ENCODE assay signal across 21 cellular contexts in the genomic region with DNA sequence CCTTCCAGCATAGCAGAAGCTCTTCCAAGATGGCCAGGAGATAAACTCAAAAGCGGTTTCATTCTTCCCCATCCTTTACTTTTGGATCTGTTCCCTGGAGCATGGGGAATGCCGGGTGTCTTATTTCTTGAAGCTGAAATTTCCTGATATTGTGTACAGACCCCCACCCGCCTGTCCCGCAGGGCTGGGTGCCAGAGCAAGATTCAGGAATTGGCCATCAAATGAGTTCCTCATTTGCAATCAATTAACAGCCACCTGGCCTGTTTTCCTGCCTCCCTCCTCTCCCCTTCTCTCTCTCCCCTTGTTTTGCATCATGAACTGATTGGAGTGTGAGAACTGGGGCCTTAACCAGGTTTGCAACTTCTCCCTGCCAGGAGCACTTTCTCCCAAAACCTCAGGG.
A peak's percentile ranks its signal among the peaks of the same experiment; 100 is the strongest.
DNase-seq lines count a peak whose midpoint lies in the region; ATAC-seq, FAIRE-seq and TF ChIP-seq lines count a peak whose summit lies in the region.
"Had no signal": no experiment of that assay in that cellular context is flagged by ENCODE, and none has a peak within 500 bp of the region (broad histone marks: within the 10 kb centered on the region; RNA-seq: fewer than 3 reads in every experiment).

No MANE protein-coding gene starts in this region.

- H4K20me1 ChIP-seq in GM12878 (ENCODE audit: control insufficient read depth, insufficient read depth): no peaks in the 10 kb centered on the region

- RAD21 ChIA-PET in GM12878 (lab: Charles Lee; ENCODE audit: unreplicated experiment): no interaction called here

- TF ChIP-seq POLR2A in GM12878 (IDR thresholded peaks at IDR 0.05; ENCODE audit: low read depth, low read length): no peak

- H3K4me1 ChIP-seq in GM12878 (ENCODE audit: control insufficient read depth, insufficient read depth, low read length) (peaks cover 31% of the 10 kb centered on the region), parathyroid adenoma (no peaks in the 10 kb centered on the region)

- DNase-seq in DMS53 (lab: John Stamatoyannopoulos, UW): peak; percentile 22
- DNase-seq in DMS53 treated with DMSO at 0.1 percent for 48 hours (lab: John Stamatoyannopoulos, UW; ENCODE audit: unreplicated experiment): no peak
- peak; percentile 58 for DNase-seq in NCI-H1694 (lab: John Stamatoyannopoulos, UW)
- no peak for DNase-seq in GM12878 (ENCODE audit: low read depth, low spot score)
- no peak for DNase-seq in HuH-7 (ENCODE audit: low spot score)
- DNase-seq: activated T-cell treated with anti-CD3 and anti-CD28 coated beads, Interleukin-2, amount 50 U/mL, for 24 hours; foreskin fibroblast; H7; mammary epithelial cell; NCI-H2029; NCI-H510A treated with DMSO at 0.1 percent for 48 hours; SHP77; stimulated activated CD4-positive, alpha-beta T cell treated with anti-CD3 and anti-CD28 coated beads, Interleukin-2, amount 100 ng/mL, for 24 hours; stimulated activated naive CD4-positive, alpha-beta T cell treated with Interleukin-2 at 50 U/mL for 16 hours had no signal

- POLR2A ChIA-PET in GM12878 (lab: Charles Lee): no interaction called here

- no peak for FAIRE-seq in GM12878 (lab: Jason Lieb, UNC)
- FAIRE-seq: D721Med, keratinocyte had no signal

- no peak overlapping the region for H3K4me2 ChIP-seq in GM12878 (ENCODE audit: control insufficient read depth, insufficient read depth)
- H3K4me2 ChIP-seq in parathyroid adenoma (ENCODE audit: low read length): no peak overlapping the region

- H3K9ac ChIP-seq in GM12878 (ENCODE audit: control insufficient read depth, insufficient read depth, low read length): no peak overlapping the region
- no peak overlapping the region for H3K9ac ChIP-seq in parathyroid adenoma

- no peak overlapping the region for H3K27ac ChIP-seq in GM12878 (ENCODE audit: control insufficient read depth, insufficient read depth)
- peak overlapping the region; percentile 68 for H3K27ac ChIP-seq in parathyroid adenoma
- H3K27ac ChIP-seq: 22Rv1 had no signal

- TF ChIP-seq EP300 in GM12878 (IDR thresholded peaks at IDR 0.05; ENCODE audit: borderline replicate concordance in 1 of 2, control insufficient read depth in 1 of 2, low read depth in 2 of 2, low read length in 2 of 2): no peak

- WGBS in GM12878 (ENCODE audit: insufficient coverage, insufficient replicate concordance, low lambda C conversion rate, missing lambda C conversion rate): 29% methylated on average over 4 of the region's 4 CpGs

- ATAC-seq in GM12878: no peak
- no peak for ATAC-seq in GM21515 (IDR thresholded peaks at IDR 0.05; ENCODE audit: unreplicated experiment)
- no peak for ATAC-seq in HG02870 (IDR thresholded peaks at IDR 0.05; ENCODE audit: unreplicated experiment)

- TF ChIP-seq CTCF in GM12878 (IDR thresholded peaks at IDR 0.05 in 2 of 3, conservative IDR thresholded peaks at IDR 0.05 in 1 of 3; ENCODE audit: control insufficient read depth in 2 of 3, extremely low read depth in 1 of 3, insufficient read depth in 1 of 3, low read depth in 3 of 3, low read length in 3 of 3) (no peak), parathyroid adenoma (IDR thresholded peaks at IDR 0.05) (no peak)

- H2AFZ ChIP-seq in GM12878 (ENCODE audit: control insufficient read depth, low read depth, low read length) (no peak overlapping the region), parathyroid adenoma (no peak overlapping the region)

- H3K27me3 ChIP-seq in GM12878 (replicated peaks in 1 of 2; ENCODE audit: control insufficient read depth in 2 of 2, insufficient read depth in 2 of 2, low read length in 1 of 2): no peaks in the 10 kb centered on the region
- no peaks in the 10 kb centered on the region for H3K27me3 ChIP-seq in parathyroid adenoma (ENCODE audit: control insufficient read depth, insufficient read depth, low read length)
- H3K27me3 ChIP-seq: tibial nerve had no signal

- H3K9me3 ChIP-seq in GM12878 (replicated peaks; ENCODE audit: control insufficient read depth, insufficient read depth, low read length) (no peaks in the 10 kb centered on the region), parathyroid adenoma (ENCODE audit: control insufficient read depth, low read length) (no peaks in the 10 kb centered on the region)
- H3K9me3 ChIP-seq: tibial nerve had no signal

- no TSS peak for BruUV-seq in GM12878 (replicated peaks; lab: Mats Ljungman, UMichigan)

- intact Hi-C loops in GM12878 (cut with micrococcal nuclease; ENCODE audit: unreplicated experiment): loop anchor here (5.0 to 10.0 kb wide), 2 partner anchors 116 to 181 kb away; no protein-coding TSS in a partner anchor

- SMC1A ChIA-PET in GM12878 (lab: Charles Lee; ENCODE audit: uncharacterized antibody, unreplicated experiment): interaction anchor here (2.1 kb wide), 2 partner anchors 9 to 12 kb away, joined by 6 to 17 read pairs; no protein-coding TSS in a partner anchor

- CTCF ChIA-PET in GM12878 (lab: Yijun Ruan, JAX): no interaction called here

- no peaks in the 10 kb centered on the region for H3K79me2 ChIP-seq in GM12878 (ENCODE audit: control insufficient read depth, insufficient read depth, low read length)
- no peaks in the 10 kb centered on the region for H3K79me2 ChIP-seq in parathyroid adenoma

- H3K4me3 ChIP-seq in GM12878: no peak overlapping the region
- no peak overlapping the region for H3K4me3 ChIP-seq in parathyroid adenoma (ENCODE audit: low read depth, low read length)

- in situ Hi-C loops in GM12878 (cut with MboI): no loop called here

- no peak for TF ChIP-seq RAD21 in GM12878 (IDR thresholded peaks at IDR 0.05; ENCODE audit: insufficient read depth, low read depth, low read length)

- H3K36me3 ChIP-seq in GM12878 (ENCODE audit: control insufficient read depth in 2 of 2, insufficient read depth in 2 of 2, low read length in 1 of 2) (no peaks in the 10 kb centered on the region), parathyroid adenoma (ENCODE audit: control insufficient read depth, insufficient read depth, low read length) (no peaks in the 10 kb centered on the region)
- H3K36me3 ChIP-seq: tibial nerve had no signal

TF ChIP-seq in GM12878, 131 proteins besides CTCF, POLR2A, EP300 and RAD21:
- TF ChIP-seq MEF2B (IDR thresholded peaks at IDR 0.05; ENCODE audit: partially characterized antibody, poor library complexity, severe bottlenecking) (no peak), SPI1 (IDR thresholded peaks at IDR 0.05; ENCODE audit: borderline replicate concordance, insufficient read depth, low read depth, low read length) (peak; percentile 21; the same call in 1 of the 2 replicates)

Comparison
In these comparisons a context has a peak if more than half of its experiments do, and no peak if none do; other contexts are left out.
1. DNase-seq: peak in DMS53 (single experiment) and NCI-H1694 (single experiment); none in DMS53 treated with DMSO at 0.1 percent for 48 hours (single experiment), GM12878 (single experiment) and HuH-7 (single experiment).